Comparison of ENCODE assay signal across 1 cellular context in the genomic region with DNA sequence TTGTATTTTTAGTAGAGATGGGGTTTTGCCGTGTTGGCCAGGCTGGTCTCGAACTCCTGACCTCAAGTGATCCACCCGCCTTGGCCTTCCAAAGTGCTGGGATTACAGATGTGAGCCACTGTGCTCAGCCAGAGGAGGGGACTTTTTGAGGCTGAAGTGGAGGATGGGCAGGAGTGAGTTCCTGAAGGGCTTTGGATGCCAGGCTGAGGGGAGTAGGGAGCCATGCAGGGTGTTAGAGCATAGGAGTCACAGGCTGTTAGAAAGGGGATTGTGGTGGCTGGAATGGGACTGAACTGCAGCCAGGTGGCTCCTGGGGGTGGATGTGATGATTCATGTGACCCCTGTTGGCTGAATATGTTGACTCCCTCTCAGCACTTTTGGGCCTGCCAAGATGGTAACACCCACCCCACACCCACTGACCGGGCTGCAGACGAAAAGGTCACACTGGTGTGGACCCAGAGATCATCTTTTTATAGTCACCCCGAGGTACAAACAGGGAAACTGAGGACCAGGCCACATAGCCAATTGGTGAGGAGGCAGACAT.
TF ChIP-seq lines count a peak whose summit lies in the region.

No MANE protein-coding gene starts in this region.

TF ChIP-seq in HEK293, 187 proteins besides CTCF, POLR2A, EP300 and RAD21:
- TF ChIP-seq EGR2 (tag by site-specific recombination; IDR thresholded peaks at IDR 0.05; ENCODE audit: low read depth) (peak; percentile 63), ZFHX2 (tag by site-specific recombination; conservative IDR thresholded peaks at IDR 0.05) (peak; percentile 54), ZNF16 (tag by site-specific recombination; IDR thresholded peaks at IDR 0.05; ENCODE audit: low read depth) (peak; percentile 74), ZNF214 (tag by site-specific recombination; IDR thresholded peaks at IDR 0.05; ENCODE audit: borderline replicate concordance) (no peak), ZNF202 (tag by site-specific recombination; IDR thresholded peaks at IDR 0.05; ENCODE audit: borderline replicate concordance) (no peak), FEZF1 (tag by site-specific recombination; IDR thresholded peaks at IDR 0.05) (no peak)
